Comparison of ENCODE assay signal across 14 cellular contexts in genomic region chr14:104580961-104581360, GRCh38. TPM values are rescaled to one million over a fixed set of nuclear protein-coding genes. Genes with fewer than 3 reads are reported as not detected.
DNase-seq lines count a peak whose midpoint lies in the region; ATAC-seq and TF ChIP-seq lines count a peak whose summit lies in the region.
"Had no signal": no experiment of that assay in that cellular context is flagged by ENCODE, and none has a peak within 500 bp of the region (broad histone marks: within the 10 kb centered on the region; RNA-seq: fewer than 3 reads in every experiment).

No MANE protein-coding gene starts in this region.

- H3K36me3 ChIP-seq in tibial artery: no peaks in the 10 kb centered on the region
- H3K36me3 ChIP-seq: gastroesophageal sphincter had no signal

- TF ChIP-seq CTCF in tibial artery (IDR thresholded peaks at IDR 0.05): no peak

- peak overlapping the region; percentile 16 for H3K4me3 ChIP-seq in right cardiac atrium (ENCODE audit: low read length)
- H3K4me3 ChIP-seq in tibial artery: peak overlapping the region in 1 of 2 donors; percentile 14
- H3K4me3 ChIP-seq: gastroesophageal sphincter had no signal

- H3K27me3 Mint-ChIP-seq in activated naive CD4-positive, alpha-beta T cell treated with anti-CD3 and anti-CD28 coated beads, Interleukin-2, amount 10 ng/mL, durations not matched to agents 7 days and 5 days: no peaks in the 10 kb centered on the region
- H3K27me3 Mint-ChIP-seq: activated CD4-positive, alpha-beta T cell treated with anti-CD3 and anti-CD28 coated beads, Interleukin-2, amount 10 ng/mL, durations not matched to agents 24 days and 14 days had no signal

- H3K4me1 Mint-ChIP-seq in activated naive CD4-positive, alpha-beta T cell treated with anti-CD3 and anti-CD28 coated beads, Interleukin-2, amount 10 ng/mL, durations not matched to agents 7 days and 5 days: no peaks in the 10 kb centered on the region
- H3K4me1 Mint-ChIP-seq: activated CD4-positive, alpha-beta T cell treated with anti-CD3 and anti-CD28 coated beads, Interleukin-2, amount 10 ng/mL, durations not matched to agents 24 days and 14 days had no signal

- 43% methylated on average over 9 of the region's 9 CpGs for WGBS in right cardiac atrium

- no peak overlapping the region for H3K27ac Mint-ChIP-seq in activated naive CD4-positive, alpha-beta T cell treated with anti-CD3 and anti-CD28 coated beads, Interleukin-2, amount 10 ng/mL, durations not matched to agents 7 days and 5 days
- H3K27ac Mint-ChIP-seq: activated CD4-positive, alpha-beta T cell treated with anti-CD3 and anti-CD28 coated beads, Interleukin-2, amount 10 ng/mL, durations not matched to agents 24 days and 14 days; naive B cell had no signal

- no peaks in the 10 kb centered on the region for H3K9me3 Mint-ChIP-seq in activated naive CD4-positive, alpha-beta T cell treated with anti-CD3 and anti-CD28 coated beads, Interleukin-2, amount 10 ng/mL, durations not matched to agents 7 days and 5 days
- H3K9me3 Mint-ChIP-seq: activated CD4-positive, alpha-beta T cell treated with anti-CD3 and anti-CD28 coated beads, Interleukin-2, amount 10 ng/mL, durations not matched to agents 24 days and 14 days; naive B cell had no signal

- H3K27me3 ChIP-seq in right cardiac atrium (ENCODE audit: control insufficient read depth, insufficient read depth) (no peaks in the 10 kb centered on the region), tibial artery (peaks cover 0 to 55% of the 10 kb centered on the region in 2 donors)

- peak overlapping the region; percentile 79 for H3K27ac ChIP-seq in right cardiac atrium (ENCODE audit: low read length)
- no peak overlapping the region for H3K27ac ChIP-seq in tibial artery
- H3K27ac ChIP-seq: gastroesophageal sphincter had no signal

- peak; percentile 5 to 10 for ATAC-seq in right cardiac atrium
- ATAC-seq in HG02870 (IDR thresholded peaks at IDR 0.05; ENCODE audit: unreplicated experiment): no peak
- ATAC-seq: gastroesophageal sphincter had no signal

- no peaks in the 10 kb centered on the region for H3K9me3 ChIP-seq in right cardiac atrium (ENCODE audit: control insufficient read depth, low read length)
- H3K9me3 ChIP-seq in tibial artery: no peaks in the 10 kb centered on the region
- H3K9me3 ChIP-seq: Caco-2, gastroesophageal sphincter had no signal

- DNase-seq in NCI-H1092 treated with DMSO at 0.1 percent for 48 hours (lab: John Stamatoyannopoulos, UW) (peak; percentile 63), amniotic epithelial cell (ENCODE audit: low read depth) (peak; percentile 49), right cardiac atrium (peak; percentile 75 to 92 (median 89)), tibial artery (peak; percentile 37 to 81), LoVo (ENCODE audit: low spot score) (no peak)
- DNase-seq in activated naive CD4-positive, alpha-beta T cell treated with anti-CD3 and anti-CD28 coated beads, Interleukin-2, amount 10 ng/mL, durations not matched to agents 7 days and 5 days: no peak
- DNase-seq: activated CD4-positive, alpha-beta T cell treated with anti-CD3 and anti-CD28 coated beads, Interleukin-2, amount 10 ng/mL, durations not matched to agents 24 days and 14 days; Caco-2; naive B cell; RPMI8226 had no signal

- CTCF ChIA-PET in activated naive CD4-positive, alpha-beta T cell treated with anti-CD3 and anti-CD28 coated beads, Interleukin-2, amount 10 ng/mL, durations not matched to agents 7 days and 5 days (lab: Charles Lee): no interaction called here

- no peak overlapping the region for H3K4me3 Mint-ChIP-seq in activated naive CD4-positive, alpha-beta T cell treated with anti-CD3 and anti-CD28 coated beads, Interleukin-2, amount 10 ng/mL, durations not matched to agents 7 days and 5 days
- H3K4me3 Mint-ChIP-seq: activated CD4-positive, alpha-beta T cell treated with anti-CD3 and anti-CD28 coated beads, Interleukin-2, amount 10 ng/mL, durations not matched to agents 24 days and 14 days; brain; naive B cell had no signal

- H3K4me1 ChIP-seq in right cardiac atrium (ENCODE audit: control insufficient read depth, insufficient read depth, low read length) (peaks cover 19% of the 10 kb centered on the region), tibial artery (peaks cover 0 to 60% (median 45%) of the 10 kb centered on the region in 4 donors)

- intact Hi-C loops in right cardiac atrium (cut with DNase I): no loop called here
- intact Hi-C loops in tibial artery (cut with DNase I; ENCODE audit: low total_unique reads): no loop called here

- H3K36me3 Mint-ChIP-seq in activated naive CD4-positive, alpha-beta T cell treated with anti-CD3 and anti-CD28 coated beads, Interleukin-2, amount 10 ng/mL, durations not matched to agents 7 days and 5 days: no peaks in the 10 kb centered on the region
- H3K36me3 Mint-ChIP-seq: brain, naive B cell had no signal

RNA-seq across cellular contexts. Expression of gene C14orf180, which starts 1.4 kb away (rescaled TPM):
- total RNA-seq in right cardiac atrium: 100 to 1,000 TPM in 3 of 4 donors, 10 to 100 TPM in 1; 56.5 to 117 (median 104) TPM
- 153 TPM for polyA plus RNA-seq in right cardiac atrium
- total RNA-seq: activated CD4-positive, alpha-beta T cell treated with anti-CD3 and anti-CD28 coated beads, Interleukin-2, amount 10 ng/mL, durations not matched to agents 24 days and 14 days; Caco-2 had no signal
- polyA plus RNA-seq: keratinocyte had no signal

RNA-seq across cellular contexts. Expression of gene TMEM179, which starts 23.6 kb away (rescaled TPM):
- 1 to 10 TPM in 2 of 4 donors, under 1 TPM in 2; 0.57 to 2.2 (median 0.94) TPM for total RNA-seq in right cardiac atrium
- polyA plus RNA-seq in right cardiac atrium: 1.4 TPM
- total RNA-seq: Caco-2 had no signal
- polyA plus RNA-seq: keratinocyte had no signal

Comparison
In these comparisons a context has a peak if more than half of its experiments do, and no peak if none do; other contexts are left out.
1. DNase-seq: peak in NCI-H1092 treated with DMSO at 0.1 percent for 48 hours (single experiment), amniotic epithelial cell (single experiment), right cardiac atrium (3 of 3) and tibial artery (2 of 2); none in activated naive CD4-positive, alpha-beta T cell treated with anti-CD3 and anti-CD28 coated beads, Interleukin-2, amount 10 ng/mL, durations not matched to agents 7 days and 5 days (single experiment) and LoVo (single experiment).